In the genomic region with DNA sequence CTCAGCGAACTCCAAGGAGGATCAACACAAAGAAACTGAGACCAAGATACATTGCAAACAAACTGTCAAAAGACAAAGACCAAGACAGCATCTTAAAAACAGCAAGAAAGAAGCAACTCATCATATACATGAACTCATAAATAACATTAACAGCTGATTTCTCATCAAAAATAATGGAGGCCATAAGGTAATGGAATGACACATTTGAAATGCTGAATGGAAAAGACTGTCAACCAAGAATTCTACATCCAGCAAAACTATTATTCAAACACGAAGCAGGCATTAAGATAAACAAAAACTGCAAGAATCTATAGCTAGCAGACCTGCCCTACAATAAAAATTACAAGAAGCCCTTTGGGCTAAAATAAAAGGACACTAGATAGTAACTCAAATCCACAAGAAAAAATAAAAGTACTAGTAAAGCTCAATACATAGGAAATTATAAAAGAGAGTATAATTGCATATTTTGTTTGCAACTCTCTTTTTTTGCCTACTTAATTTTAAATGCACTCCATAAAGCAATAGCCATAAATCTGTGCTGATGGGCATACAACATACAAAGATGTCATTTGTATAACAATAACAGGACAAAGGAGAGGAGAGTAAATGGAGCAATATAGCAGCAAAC, we compare ENCODE assay signal across 1 cellular context.
TF ChIP-seq lines count a peak whose summit lies in the region.

No MANE protein-coding gene starts in this region.

TF ChIP-seq in HEK293, 187 proteins besides CTCF, POLR2A, EP300 and RAD21 (continued from another document):
- TF ChIP-seq, protein P1, sequence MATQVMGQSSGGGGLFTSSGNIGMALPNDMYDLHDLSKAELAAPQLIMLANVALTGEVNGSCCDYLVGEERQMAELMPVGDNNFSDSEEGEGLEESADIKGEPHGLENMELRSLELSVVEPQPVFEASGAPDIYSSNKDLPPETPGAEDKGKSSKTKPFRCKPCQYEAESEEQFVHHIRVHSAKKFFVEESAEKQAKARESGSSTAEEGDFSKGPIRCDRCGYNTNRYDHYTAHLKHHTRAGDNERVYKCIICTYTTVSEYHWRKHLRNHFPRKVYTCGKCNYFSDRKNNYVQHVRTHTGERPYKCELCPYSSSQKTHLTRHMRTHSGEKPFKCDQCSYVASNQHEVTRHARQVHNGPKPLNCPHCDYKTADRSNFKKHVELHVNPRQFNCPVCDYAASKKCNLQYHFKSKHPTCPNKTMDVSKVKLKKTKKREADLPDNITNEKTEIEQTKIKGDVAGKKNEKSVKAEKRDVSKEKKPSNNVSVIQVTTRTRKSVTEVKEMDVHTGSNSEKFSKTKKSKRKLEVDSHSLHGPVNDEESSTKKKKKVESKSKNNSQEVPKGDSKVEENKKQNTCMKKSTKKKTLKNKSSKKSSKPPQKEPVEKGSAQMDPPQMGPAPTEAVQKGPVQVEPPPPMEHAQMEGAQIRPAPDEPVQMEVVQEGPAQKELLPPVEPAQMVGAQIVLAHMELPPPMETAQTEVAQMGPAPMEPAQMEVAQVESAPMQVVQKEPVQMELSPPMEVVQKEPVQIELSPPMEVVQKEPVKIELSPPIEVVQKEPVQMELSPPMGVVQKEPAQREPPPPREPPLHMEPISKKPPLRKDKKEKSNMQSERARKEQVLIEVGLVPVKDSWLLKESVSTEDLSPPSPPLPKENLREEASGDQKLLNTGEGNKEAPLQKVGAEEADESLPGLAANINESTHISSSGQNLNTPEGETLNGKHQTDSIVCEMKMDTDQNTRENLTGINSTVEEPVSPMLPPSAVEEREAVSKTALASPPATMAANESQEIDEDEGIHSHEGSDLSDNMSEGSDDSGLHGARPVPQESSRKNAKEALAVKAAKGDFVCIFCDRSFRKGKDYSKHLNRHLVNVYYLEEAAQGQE (tag by site-specific recombination; IDR thresholded peaks at IDR 0.05), result no peak
